In genomic region chr4:153997506-153997905, GRCh38 we compare ENCODE assay signal across 30 cellular contexts.
"Had no signal": no experiment of that assay in that cellular context is flagged by ENCODE, and none has a peak within 500 bp of the region (broad histone marks: within the 10 kb centered on the region; RNA-seq: fewer than 3 reads in every experiment).

No MANE protein-coding gene starts in this region.

- ATAC-seq: left cardiac atrium; left lobe of liver; left ventricle myocardium superior; lower lobe of right lung; natural killer cell; right lobe of liver; stimulated activated memory B cell treated with anti-CD40 and anti-IgM and Interleukin-4, amounts not matched to agents 10 μg/mL and 1 μg/mL and 100 μg/mL, for 72 hours; stimulated activated naive CD8-positive, alpha-beta T cell treated with anti-CD3 and anti-CD28 coated beads, Interleukin-15, amount 100 ng/mL, for 72 hours had no signal

- FAIRE-seq: keratinocyte had no signal

- DNase-seq: hippocampal formation; kidney glomerular epithelial cell; left cardiac atrium; left ventricle myocardium superior; lower lobe of right lung; mammary epithelial cell; mesendoderm; naive B cell; natural killer cell; occipital lobe; ovary; right lobe of liver; stimulated activated CD4-positive, alpha-beta T cell treated with anti-CD3 and anti-CD28 coated beads, Interleukin-1b, Interleukin-23, amount 100 ng/mL, for 48 hours; stimulated activated CD4-positive, alpha-beta T cell treated with anti-CD3 and anti-CD28 coated beads, Interleukin-2, amount 100 ng/mL, for 48 hours; stimulated activated CD4-positive, alpha-beta T cell treated with anti-CD3 and anti-CD28 coated beads, Interleukin-4, amount 100 ng/mL, for 4 hours; stimulated activated CD8-positive, alpha-beta memory T cell treated with anti-CD3 and anti-CD28 coated beads, Interleukin-4, amount 100 ng/mL, for 48 hours; stimulated activated naive CD4-positive, alpha-beta T cell treated with Interleukin-2 at 50 U/mL for 16 hours; stimulated activated naive CD8-positive, alpha-beta T cell treated with anti-CD3 and anti-CD28 coated beads, Interleukin-15, amount 100 ng/mL, for 72 hours; substantia nigra had no signal

- H3K27ac Mint-ChIP-seq: mesothelial cell of epicardium; natural killer cell; progenitor cell of endocrine pancreas; stimulated activated memory B cell treated with anti-CD40 and anti-IgM and Interleukin-4, amounts not matched to agents 10 μg/mL and 1 μg/mL and 100 μg/mL, for 72 hours; type B pancreatic cell had no signal

- H3K27me3 Mint-ChIP-seq: progenitor cell of endocrine pancreas; stimulated activated memory B cell treated with anti-CD40 and anti-IgM and Interleukin-4, amounts not matched to agents 10 μg/mL and 1 μg/mL and 100 μg/mL, for 72 hours; type B pancreatic cell had no signal

- H3K27ac ChIP-seq: lower lobe of right lung, neutrophil, ovary, right atrium auricular region, right lobe of liver, tibial nerve, vagina had no signal

- H3K4me2 ChIP-seq: smooth muscle cell had no signal

- H3K36me3 Mint-ChIP-seq: mesothelial cell of epicardium; naive B cell; natural killer cell; stimulated activated memory B cell treated with anti-CD40 and anti-IgM and Interleukin-4, amounts not matched to agents 10 μg/mL and 1 μg/mL and 100 μg/mL, for 72 hours; type B pancreatic cell had no signal

- H3K27me3 ChIP-seq: neutrophil, ovary, right atrium auricular region, right lobe of liver, tibial nerve, vagina had no signal

- H3K4me3 Mint-ChIP-seq: mesothelial cell of epicardium; naive B cell; natural killer cell; stimulated activated memory B cell treated with anti-CD40 and anti-IgM and Interleukin-4, amounts not matched to agents 10 μg/mL and 1 μg/mL and 100 μg/mL, for 72 hours; stimulated activated naive CD8-positive, alpha-beta T cell treated with anti-CD3 and anti-CD28 coated beads, Interleukin-15, amount 100 ng/mL, for 72 hours; type B pancreatic cell had no signal

- H3K4me1 ChIP-seq: lower lobe of right lung, right atrium auricular region, right lobe of liver, tibial nerve, vagina had no signal

- H3K36me3 ChIP-seq: lower lobe of right lung, neutrophil, ovary, right atrium auricular region, right lobe of liver, tibial nerve, vagina had no signal

- H3K4me1 Mint-ChIP-seq: mesothelial cell of epicardium; naive B cell; natural killer cell; stimulated activated memory B cell treated with anti-CD40 and anti-IgM and Interleukin-4, amounts not matched to agents 10 μg/mL and 1 μg/mL and 100 μg/mL, for 72 hours; stimulated activated naive CD8-positive, alpha-beta T cell treated with anti-CD3 and anti-CD28 coated beads, Interleukin-15, amount 100 ng/mL, for 72 hours had no signal

- H3K4me3 ChIP-seq: lower lobe of right lung, ovary, right atrium auricular region, right lobe of liver, smooth muscle cell, tibial nerve, vagina had no signal

- H3K9me3 ChIP-seq: neutrophil, ovary, right lobe of liver, vagina had no signal
